Comparison of ENCODE assay signal across 41 cellular contexts in genomic region chrX:31302573-31303075, GRCh38.
"Had no signal": no experiment of that assay in that cellular context is flagged by ENCODE, and none has a peak within 500 bp of the region (broad histone marks: within the 10 kb centered on the region; RNA-seq: fewer than 3 reads in every experiment).

No MANE protein-coding gene starts in this region.

- H3K9me3 ChIP-seq: adrenal gland, breast epithelium, esophagus muscularis mucosa, gastrocnemius medialis had no signal

- DNase-seq: activated B cell treated with CpG ODN at 0.5 μM for 24 hours; activated CD4-positive, alpha-beta memory T cell treated with anti-CD3 and anti-CD28 coated beads for 36 hours; activated CD4-positive, alpha-beta T cell treated with anti-CD3 and anti-CD28 coated beads for 48 hours; activated CD4-positive, alpha-beta T cell treated with anti-CD3 and anti-CD28 coated beads, Interleukin-2, amount 50 U/mL, for 1 hour; activated CD8-positive, alpha-beta memory T cell treated with anti-CD3 and anti-CD28 coated beads, Interleukin-2, amount 10 ng/mL, durations not matched to agents 7 days and 5 days; activated CD8-positive, alpha-beta memory T cell treated with anti-CD3 and anti-CD28 coated beads, Interleukin-2, amount 50 U/mL, for 4 hours; activated CD8-positive, alpha-beta T cell treated with anti-CD3 and anti-CD28 coated beads, Interleukin-2, amount 10 ng/mL, durations not matched to agents 7 days and 5 days; activated effector memory CD4-positive, alpha-beta T cell treated with anti-CD3 and anti-CD28 coated beads, Interleukin-2, amount 50 U/mL, for 16 hours; activated naive CD4-positive, alpha-beta T cell treated with anti-CD3 and anti-CD28 coated beads for 36 hours; activated naive CD8-positive, alpha-beta T cell treated with anti-CD3 and anti-CD28 coated beads for 36 hours; activated naive CD8-positive, alpha-beta T cell treated with anti-CD3 and anti-CD28 coated beads, Interleukin-2, amount 50 U/mL, for 24 hours; activated T-cell treated with anti-CD3 and anti-CD28 coated beads, Interleukin-2, amount 50 U/mL, for 1 hour; activated T-cell treated with anti-CD3 and anti-CD28 coated beads, Interleukin-2, amount 50 U/mL, for 48 hours; adrenal gland; amygdala; aorta; central memory CD4-positive, alpha-beta T cell; cerebellar nuclear complex; dorsolateral prefrontal cortex; effector memory CD4-positive, alpha-beta T cell; endodermal cell; erythroblast; foreskin keratinocyte; gastrocnemius medialis; glutamatergic neuron; heart left ventricle; T-helper 1 cell; T-helper 17 cell; T1000; WERI-Rb-1 had no signal

- H3K27ac Mint-ChIP-seq: activated B cell treated with CpG ODN at 0.5 μM for 24 hours; activated CD4-positive, alpha-beta memory T cell treated with anti-CD3 and anti-CD28 coated beads for 36 hours; activated CD8-positive, alpha-beta memory T cell treated with anti-CD3 and anti-CD28 coated beads, Interleukin-2, amount 10 ng/mL, durations not matched to agents 7 days and 5 days; activated CD8-positive, alpha-beta T cell treated with anti-CD3 and anti-CD28 coated beads, Interleukin-2, amount 10 ng/mL, durations not matched to agents 7 days and 5 days; activated naive CD4-positive, alpha-beta T cell treated with anti-CD3 and anti-CD28 coated beads for 36 hours; activated naive CD4-positive, alpha-beta T cell treated with anti-CD3 and anti-CD28 coated beads, Interleukin-2, amount 50 U/mL, for 24 hours; activated naive CD8-positive, alpha-beta T cell treated with anti-CD3 and anti-CD28 coated beads for 36 hours; activated naive CD8-positive, alpha-beta T cell treated with anti-CD3 and anti-CD28 coated beads, Interleukin-2, amount 50 U/mL, for 24 hours; activated T-helper 1 cell treated with anti-CD3 and anti-CD28 coated beads, Interleukin-12 subunit alpha, Interleukin-12 subunit beta, Interleukin-2, Interleukin-4 antibody, amounts not matched to agents 30 ng/mL and 10 ng/mL and 1 ng/mL, durations not matched to agents 14 hours and 24 hours and 36 hours; activated T-helper 2 cell treated with anti-CD3 and anti-CD28 coated beads, Interferon-gamma antibody, Interleukin-2, Interleukin-4, amounts not matched to agents 10 μg/mL and 5 μg/mL and 100 μg/mL, durations not matched to agents 14 hours and 24 hours and 36 hours; brain; dendritic cell treated with granulocyte-macrophage colony-stimulating factor and Interleukin-4, amounts not matched to agents 40 ng/mL and 50 ng/mL, for 4 days; endodermal cell; T-helper 17 cell; T-helper 2 cell treated with Interferon-gamma antibody and Interleukin-4, amounts not matched to agents 5 μg/mL and 100 μg/mL, for 36 hours had no signal

- H3K36me3 ChIP-seq: adrenal gland, breast epithelium, cardiac muscle cell, esophagus muscularis mucosa, gastrocnemius medialis, heart left ventricle, WERI-Rb-1 had no signal

- H3K36me3 Mint-ChIP-seq: activated CD4-positive, alpha-beta memory T cell treated with anti-CD3 and anti-CD28 coated beads for 36 hours; activated CD8-positive, alpha-beta memory T cell treated with anti-CD3 and anti-CD28 coated beads, Interleukin-2, amount 10 ng/mL, durations not matched to agents 7 days and 5 days; activated naive CD4-positive, alpha-beta T cell treated with anti-CD3 and anti-CD28 coated beads, Interleukin-2, amount 50 U/mL, for 24 hours; activated naive CD8-positive, alpha-beta T cell treated with anti-CD3 and anti-CD28 coated beads for 36 hours; brain had no signal

- H3K4me3 Mint-ChIP-seq: activated B cell treated with CpG ODN at 0.5 μM for 24 hours; activated CD4-positive, alpha-beta memory T cell treated with anti-CD3 and anti-CD28 coated beads for 36 hours; activated CD8-positive, alpha-beta memory T cell treated with anti-CD3 and anti-CD28 coated beads, Interleukin-2, amount 10 ng/mL, durations not matched to agents 7 days and 5 days; activated CD8-positive, alpha-beta T cell treated with anti-CD3 and anti-CD28 coated beads, Interleukin-2, amount 10 ng/mL, durations not matched to agents 7 days and 5 days; activated naive CD4-positive, alpha-beta T cell treated with anti-CD3 and anti-CD28 coated beads for 36 hours; activated naive CD4-positive, alpha-beta T cell treated with anti-CD3 and anti-CD28 coated beads, Interleukin-2, amount 50 U/mL, for 24 hours; activated naive CD8-positive, alpha-beta T cell treated with anti-CD3 and anti-CD28 coated beads for 36 hours; activated naive CD8-positive, alpha-beta T cell treated with anti-CD3 and anti-CD28 coated beads, Interleukin-2, amount 50 U/mL, for 24 hours; activated T-helper 1 cell treated with anti-CD3 and anti-CD28 coated beads, Interleukin-12 subunit alpha, Interleukin-12 subunit beta, Interleukin-2, Interleukin-4 antibody, amounts not matched to agents 30 ng/mL and 10 ng/mL and 1 ng/mL, durations not matched to agents 14 hours and 24 hours and 36 hours; brain; dendritic cell treated with granulocyte-macrophage colony-stimulating factor and Interleukin-4, amounts not matched to agents 40 ng/mL and 50 ng/mL, for 4 days; endodermal cell; T-helper 17 cell; T-helper 2 cell treated with Interferon-gamma antibody and Interleukin-4, amounts not matched to agents 5 μg/mL and 100 μg/mL, for 36 hours had no signal

- H3K27me3 ChIP-seq: adrenal gland, cardiac muscle cell, esophagus muscularis mucosa, foreskin keratinocyte, gastrocnemius medialis, heart left ventricle had no signal

- H3K27me3 Mint-ChIP-seq: activated CD4-positive, alpha-beta memory T cell treated with anti-CD3 and anti-CD28 coated beads for 36 hours; activated CD8-positive, alpha-beta memory T cell treated with anti-CD3 and anti-CD28 coated beads, Interleukin-2, amount 10 ng/mL, durations not matched to agents 7 days and 5 days; activated naive CD8-positive, alpha-beta T cell treated with anti-CD3 and anti-CD28 coated beads for 36 hours; brain; T-helper 17 cell had no signal

- H3K27ac ChIP-seq: adrenal gland, breast epithelium, cardiac muscle cell, coronary artery, dorsolateral prefrontal cortex, esophagus muscularis mucosa, foreskin keratinocyte, gastrocnemius medialis, heart left ventricle, WERI-Rb-1 had no signal

- H3K4me3 ChIP-seq: adrenal gland, breast epithelium, cardiac muscle cell, coronary artery, dorsolateral prefrontal cortex, esophagus muscularis mucosa, gastrocnemius medialis, heart left ventricle had no signal

- H3K9me3 Mint-ChIP-seq: activated naive CD4-positive, alpha-beta T cell treated with anti-CD3 and anti-CD28 coated beads for 36 hours; activated naive CD4-positive, alpha-beta T cell treated with anti-CD3 and anti-CD28 coated beads, Interleukin-2, amount 50 U/mL, for 24 hours; activated T-helper 1 cell treated with anti-CD3 and anti-CD28 coated beads, Interleukin-12 subunit alpha, Interleukin-12 subunit beta, Interleukin-2, Interleukin-4 antibody, amounts not matched to agents 30 ng/mL and 10 ng/mL and 1 ng/mL, durations not matched to agents 14 hours and 24 hours and 36 hours; activated T-helper 2 cell treated with anti-CD3 and anti-CD28 coated beads, Interferon-gamma antibody, Interleukin-2, Interleukin-4, amounts not matched to agents 10 μg/mL and 5 μg/mL and 100 μg/mL, durations not matched to agents 14 hours and 24 hours and 36 hours; dendritic cell treated with granulocyte-macrophage colony-stimulating factor and Interleukin-4, amounts not matched to agents 40 ng/mL and 50 ng/mL, for 4 days; T-helper 2 cell treated with Interferon-gamma antibody and Interleukin-4, amounts not matched to agents 5 μg/mL and 100 μg/mL, for 36 hours had no signal

- H3K4me1 Mint-ChIP-seq: activated CD8-positive, alpha-beta memory T cell treated with anti-CD3 and anti-CD28 coated beads, Interleukin-2, amount 10 ng/mL, durations not matched to agents 7 days and 5 days; activated naive CD4-positive, alpha-beta T cell treated with anti-CD3 and anti-CD28 coated beads, Interleukin-2, amount 50 U/mL, for 24 hours; activated naive CD8-positive, alpha-beta T cell treated with anti-CD3 and anti-CD28 coated beads for 36 hours; activated naive CD8-positive, alpha-beta T cell treated with anti-CD3 and anti-CD28 coated beads, Interleukin-2, amount 50 U/mL, for 24 hours; T-helper 17 cell had no signal

- H3K4me1 ChIP-seq: adrenal gland, breast epithelium, esophagus muscularis mucosa, gastrocnemius medialis, heart left ventricle had no signal

- ATAC-seq: activated CD4-positive, CD25-positive, alpha-beta regulatory T cell treated with anti-CD3 and anti-CD28 coated beads, Interleukin-2, amount 50 U/mL, for 24 hours; activated CD8-positive, alpha-beta memory T cell treated with anti-CD3 and anti-CD28 coated beads, Interleukin-2, amount 10 ng/mL, durations not matched to agents 7 days and 5 days; activated CD8-positive, alpha-beta T cell treated with anti-CD3 and anti-CD28 coated beads, Interleukin-2, amount 10 ng/mL, durations not matched to agents 7 days and 5 days; activated naive CD8-positive, alpha-beta T cell treated with anti-CD3 and anti-CD28 coated beads, Interleukin-2, amount 50 U/mL, for 24 hours; foreskin keratinocyte; gastrocnemius medialis; heart left ventricle; T-helper 17 cell had no signal
